In genomic region chr4:161604516-161605300, GRCh38 we compare ENCODE assay signal across 15 cellular contexts.
DNase-seq lines count a peak whose midpoint lies in the region; ATAC-seq and TF ChIP-seq lines count a peak whose summit lies in the region.
"Had no signal": no experiment of that assay in that cellular context is flagged by ENCODE, and none has a peak within 500 bp of the region (broad histone marks: within the 10 kb centered on the region; RNA-seq: fewer than 3 reads in every experiment).

No MANE protein-coding gene starts in this region.

- H3K27ac ChIP-seq in naive thymus-derived CD4-positive, alpha-beta T cell (ENCODE audit: low read depth, low read length), result no peak overlapping the region
- no peak overlapping the region for H3K27ac ChIP-seq in stomach
- H3K27ac ChIP-seq: epithelial cell of prostate, thoracic aorta had no signal

- H3K4me3 Mint-ChIP-seq in naive thymus-derived CD4-positive, alpha-beta T cell, result no peak overlapping the region
- no peak overlapping the region for H3K4me3 Mint-ChIP-seq in type B pancreatic cell
- H3K4me3 Mint-ChIP-seq in activated CD8-positive, alpha-beta T cell treated with anti-CD3 and anti-CD28 coated beads, Interleukin-2, amount 10 ng/mL, durations not matched to agents 7 days and 5 days, result no peak overlapping the region
- H3K4me3 Mint-ChIP-seq in stimulated activated effector memory CD8-positive, alpha-beta T cell treated with anti-CD3 and anti-CD28 coated beads, Interleukin-12 subunit alpha, Interleukin-12 subunit beta, amount 100 ng/mL, for 72 hours, result no peak overlapping the region
- H3K4me3 Mint-ChIP-seq: CD4-positive, alpha-beta T cell; central memory CD8-positive, alpha-beta T cell had no signal

- ATAC-seq in GM19025 (IDR thresholded peaks at IDR 0.05; ENCODE audit: low read depth, unreplicated experiment) (peak; percentile 81), HG02943 (IDR thresholded peaks at IDR 0.05; ENCODE audit: low read depth, unreplicated experiment) (peak; percentile 86)
- ATAC-seq in naive thymus-derived CD4-positive, alpha-beta T cell, result peak; percentile 54
- ATAC-seq in activated CD8-positive, alpha-beta T cell treated with anti-CD3 and anti-CD28 coated beads, Interleukin-2, amount 10 ng/mL, durations not matched to agents 7 days and 5 days, result no peak
- no peak for ATAC-seq in stimulated activated effector memory CD8-positive, alpha-beta T cell treated with anti-CD3 and anti-CD28 coated beads, Interleukin-12 subunit alpha, Interleukin-12 subunit beta, amount 100 ng/mL, for 72 hours
- ATAC-seq: activated naive CD4-positive, alpha-beta T cell treated with anti-CD3 and anti-CD28 coated beads, Interleukin-2, amount 50 U/mL, for 72 hours had no signal

- H3K4me3 ChIP-seq in naive thymus-derived CD4-positive, alpha-beta T cell (ENCODE audit: low read length), result no peak overlapping the region
- no peak overlapping the region for H3K4me3 ChIP-seq in stomach
- H3K4me3 ChIP-seq: thoracic aorta had no signal

- no peak for TF ChIP-seq POLR2A in stomach (IDR thresholded peaks at IDR 0.05)

- DNase-seq in M059J (ENCODE audit: low read depth) (peak; percentile 2), type B pancreatic cell (ENCODE audit: extremely low spot score, unreplicated experiment) (no peak), stomach (no peak)
- no peak for DNase-seq in naive thymus-derived CD4-positive, alpha-beta T cell
- no peak for DNase-seq in activated CD8-positive, alpha-beta T cell treated with anti-CD3 and anti-CD28 coated beads, Interleukin-2, amount 10 ng/mL, durations not matched to agents 7 days and 5 days
- DNase-seq in stimulated activated effector memory CD8-positive, alpha-beta T cell treated with anti-CD3 and anti-CD28 coated beads, Interleukin-12 subunit alpha, Interleukin-12 subunit beta, amount 100 ng/mL, for 72 hours (ENCODE audit: low spot score in 2 of 2), result no peak
- DNase-seq: activated CD4-positive, alpha-beta T cell treated with anti-CD3 and anti-CD28 coated beads, Interleukin-2, amount 50 U/mL, for 4 hours; CD4-positive, alpha-beta T cell; T-helper 1 cell had no signal

- no peaks in the 10 kb centered on the region for H3K9me3 ChIP-seq in naive thymus-derived CD4-positive, alpha-beta T cell (ENCODE audit: control insufficient read depth in 2 of 3, low read length in 3 of 3)
- no peaks in the 10 kb centered on the region for H3K9me3 ChIP-seq in stomach
- H3K9me3 ChIP-seq: thoracic aorta had no signal

- 56 to 73% (median 61%) methylated on average over 4 of the region's 4 CpGs for WGBS in stomach, 5 donors

- intact Hi-C loops in naive thymus-derived CD4-positive, alpha-beta T cell (cut with micrococcal nuclease), result no loop called here
- intact Hi-C loops in stomach (cut with DNase I; ENCODE audit: low total_unique reads), result no loop called here

- H3K27ac Mint-ChIP-seq in naive thymus-derived CD4-positive, alpha-beta T cell, result no peak overlapping the region
- H3K27ac Mint-ChIP-seq in type B pancreatic cell, result no peak overlapping the region
- H3K27ac Mint-ChIP-seq in activated CD8-positive, alpha-beta T cell treated with anti-CD3 and anti-CD28 coated beads, Interleukin-2, amount 10 ng/mL, durations not matched to agents 7 days and 5 days, result no peak overlapping the region
- H3K27ac Mint-ChIP-seq in stimulated activated effector memory CD8-positive, alpha-beta T cell treated with anti-CD3 and anti-CD28 coated beads, Interleukin-12 subunit alpha, Interleukin-12 subunit beta, amount 100 ng/mL, for 72 hours, result no peak overlapping the region
- H3K27ac Mint-ChIP-seq: activated naive CD4-positive, alpha-beta T cell treated with anti-CD3 and anti-CD28 coated beads, Interleukin-2, amount 50 U/mL, for 72 hours; CD4-positive, alpha-beta T cell had no signal

- POLR2A ChIA-PET in naive thymus-derived CD4-positive, alpha-beta T cell (lab: Charles Lee), result no interaction called here
- POLR2A ChIA-PET in activated CD8-positive, alpha-beta T cell treated with anti-CD3 and anti-CD28 coated beads, Interleukin-2, amount 10 ng/mL, durations not matched to agents 7 days and 5 days (lab: Charles Lee), result no interaction called here

- no peaks in the 10 kb centered on the region for H3K36me3 ChIP-seq in naive thymus-derived CD4-positive, alpha-beta T cell (ENCODE audit: control insufficient read depth in 2 of 3, insufficient read depth in 3 of 3, low read length in 3 of 3)
- H3K36me3 ChIP-seq in stomach, result no peaks in the 10 kb centered on the region
- H3K36me3 ChIP-seq: thoracic aorta had no signal

- no peaks in the 10 kb centered on the region for H3K4me1 Mint-ChIP-seq in naive thymus-derived CD4-positive, alpha-beta T cell
- H3K4me1 Mint-ChIP-seq in type B pancreatic cell (ENCODE audit: unreplicated experiment), result no peaks in the 10 kb centered on the region
- H3K4me1 Mint-ChIP-seq in activated CD8-positive, alpha-beta T cell treated with anti-CD3 and anti-CD28 coated beads, Interleukin-2, amount 10 ng/mL, durations not matched to agents 7 days and 5 days (ENCODE audit: low read depth), result no peaks in the 10 kb centered on the region
- H3K4me1 Mint-ChIP-seq in stimulated activated effector memory CD8-positive, alpha-beta T cell treated with anti-CD3 and anti-CD28 coated beads, Interleukin-12 subunit alpha, Interleukin-12 subunit beta, amount 100 ng/mL, for 72 hours, result no peaks in the 10 kb centered on the region
- H3K4me1 Mint-ChIP-seq: central memory CD8-positive, alpha-beta T cell had no signal

- no peak for TF ChIP-seq EP300 in stomach (IDR thresholded peaks at IDR 0.05)

- no peak for TF ChIP-seq CTCF in type B pancreatic cell (conservative IDR thresholded peaks at IDR 0.05)
- no peak for TF ChIP-seq CTCF in stomach (IDR thresholded peaks at IDR 0.05)

- no peaks in the 10 kb centered on the region for H3K36me3 Mint-ChIP-seq in naive thymus-derived CD4-positive, alpha-beta T cell
- no peaks in the 10 kb centered on the region for H3K36me3 Mint-ChIP-seq in type B pancreatic cell
- H3K36me3 Mint-ChIP-seq in activated CD8-positive, alpha-beta T cell treated with anti-CD3 and anti-CD28 coated beads, Interleukin-2, amount 10 ng/mL, durations not matched to agents 7 days and 5 days (ENCODE audit: low read depth), result no peaks in the 10 kb centered on the region
- no peaks in the 10 kb centered on the region for H3K36me3 Mint-ChIP-seq in stimulated activated effector memory CD8-positive, alpha-beta T cell treated with anti-CD3 and anti-CD28 coated beads, Interleukin-12 subunit alpha, Interleukin-12 subunit beta, amount 100 ng/mL, for 72 hours
- H3K36me3 Mint-ChIP-seq: activated naive CD4-positive, alpha-beta T cell treated with anti-CD3 and anti-CD28 coated beads, Interleukin-2, amount 50 U/mL, for 72 hours had no signal

- no peaks in the 10 kb centered on the region for H3K27me3 ChIP-seq in naive thymus-derived CD4-positive, alpha-beta T cell (ENCODE audit: control insufficient read depth in 2 of 2, insufficient read depth in 2 of 2, low read length in 2 of 2)
- no peaks in the 10 kb centered on the region for H3K27me3 ChIP-seq in stomach

- H3K27me3 Mint-ChIP-seq in naive thymus-derived CD4-positive, alpha-beta T cell, result no peaks in the 10 kb centered on the region
- no peaks in the 10 kb centered on the region for H3K27me3 Mint-ChIP-seq in type B pancreatic cell
- H3K27me3 Mint-ChIP-seq in activated CD8-positive, alpha-beta T cell treated with anti-CD3 and anti-CD28 coated beads, Interleukin-2, amount 10 ng/mL, durations not matched to agents 7 days and 5 days (ENCODE audit: low read depth), result no peaks in the 10 kb centered on the region
- H3K27me3 Mint-ChIP-seq: CD4-positive, alpha-beta T cell; central memory CD8-positive, alpha-beta T cell had no signal

- peaks cover 0 to 15% (median 3%) of the 10 kb centered on the region in 11 donors for H3K9me3 Mint-ChIP-seq in naive thymus-derived CD4-positive, alpha-beta T cell
- H3K9me3 Mint-ChIP-seq in type B pancreatic cell, result peaks cover 3% of the 10 kb centered on the region
- H3K9me3 Mint-ChIP-seq in activated CD8-positive, alpha-beta T cell treated with anti-CD3 and anti-CD28 coated beads, Interleukin-2, amount 10 ng/mL, durations not matched to agents 7 days and 5 days (ENCODE audit: insufficient read depth), result no peaks in the 10 kb centered on the region
- peaks cover 9% of the 10 kb centered on the region for H3K9me3 Mint-ChIP-seq in stimulated activated effector memory CD8-positive, alpha-beta T cell treated with anti-CD3 and anti-CD28 coated beads, Interleukin-12 subunit alpha, Interleukin-12 subunit beta, amount 100 ng/mL, for 72 hours
- H3K9me3 Mint-ChIP-seq: CD4-positive, alpha-beta T cell had no signal

- CTCF ChIA-PET in naive thymus-derived CD4-positive, alpha-beta T cell (lab: Charles Lee), result no interaction called here
- CTCF ChIA-PET in activated CD8-positive, alpha-beta T cell treated with anti-CD3 and anti-CD28 coated beads, Interleukin-2, amount 10 ng/mL, durations not matched to agents 7 days and 5 days (lab: Charles Lee), result no interaction called here

- H3K4me1 ChIP-seq in naive thymus-derived CD4-positive, alpha-beta T cell (ENCODE audit: control insufficient read depth in 2 of 2, insufficient read depth in 2 of 2, low read length in 2 of 2), result no peaks in the 10 kb centered on the region
- no peaks in the 10 kb centered on the region for H3K4me1 ChIP-seq in stomach

Comparison
In these comparisons a context has a peak if more than half of its experiments do, and no peak if none do; other contexts are left out.
1. ATAC-seq: peak in GM19025 (single experiment), HG02943 (single experiment) and naive thymus-derived CD4-positive, alpha-beta T cell (single experiment); none in activated CD8-positive, alpha-beta T cell treated with anti-CD3 and anti-CD28 coated beads, Interleukin-2, amount 10 ng/mL, durations not matched to agents 7 days and 5 days (single experiment) and stimulated activated effector memory CD8-positive, alpha-beta T cell treated with anti-CD3 and anti-CD28 coated beads, Interleukin-12 subunit alpha, Interleukin-12 subunit beta, amount 100 ng/mL, for 72 hours (single experiment).